13 cellular contexts compared by ENCODE assay signal in genomic region chr12:108697905-108698304, GRCh38. TPM values are rescaled to one million over a fixed set of nuclear protein-coding genes. Genes with fewer than 3 reads are reported as not detected.
DNase-seq lines count a peak whose midpoint lies in the region; ATAC-seq and TF ChIP-seq lines count a peak whose summit lies in the region.
"Had no signal": no experiment of that assay in that cellular context is flagged by ENCODE, and none has a peak within 500 bp of the region (broad histone marks: within the 10 kb centered on the region; RNA-seq: fewer than 3 reads in every experiment).

No MANE protein-coding gene starts in this region.

- WGBS in right cardiac atrium, result 80% methylated on average over 1 of the region's 1 CpG
- 58% methylated on average over 1 of the region's 1 CpG for WGBS in mammary epithelial cell (ENCODE audit: low coverage, missing lambda C conversion rate)
- 62 to 89% methylated on average over 1 of the region's 1 CpG for WGBS in upper lobe of left lung, 2 donors

- intact Hi-C loops in right cardiac atrium (cut with DNase I), result no loop called here
- intact Hi-C loops in cardiac septum (cut with DNase I), result loop anchor here (10.0 kb wide), 1 partner anchor 157 kb away; the partner anchor contains the start of gene SSH1
- intact Hi-C loops in mammary epithelial cell (cut with micrococcal nuclease), result no loop called here

- peak overlapping the region; percentile 57 for H3K27ac ChIP-seq in right cardiac atrium (ENCODE audit: low read length)
- H3K27ac ChIP-seq in mammary epithelial cell (ENCODE audit: insufficient read depth, low read depth, low read length), result peak overlapping the region; percentile 99
- H3K27ac ChIP-seq in upper lobe of left lung, result peak overlapping the region in 1 of 4 donors; percentile 6

- no peaks in the 10 kb centered on the region for H3K9me3 ChIP-seq in right cardiac atrium (ENCODE audit: control insufficient read depth, low read length)
- H3K9me3 ChIP-seq in mammary epithelial cell (replicated peaks; ENCODE audit: insufficient read depth, low read length), result no peaks in the 10 kb centered on the region
- no peaks in the 10 kb centered on the region for H3K9me3 ChIP-seq in upper lobe of left lung
- H3K9me3 ChIP-seq: Caco-2 had no signal

- no peak overlapping the region for H3K4me2 ChIP-seq in mammary epithelial cell (ENCODE audit: insufficient read depth, low read depth, low read length)

- peak overlapping the region; percentile 16 for H3K27ac Mint-ChIP-seq in nephron progenitor cell
- H3K27ac Mint-ChIP-seq: activated CD4-positive, alpha-beta memory T cell treated with anti-CD3 and anti-CD28 coated beads for 36 hours; activated T-cell treated with anti-CD3 and anti-CD28 coated beads, Interleukin-2, amount 50 U/mL, for 72 hours; progenitor cell of endocrine pancreas had no signal

- DNase-seq in right cardiac atrium (no peak), cardiac septum (ENCODE audit: low spot score) (no peak), mammary epithelial cell (no peak), nephron progenitor cell (no peak), upper lobe of left lung (no peak), D341Med (ENCODE audit: low spot score) (no peak)
- DNase-seq in stimulated activated naive CD8-positive, alpha-beta T cell treated with anti-CD3 and anti-CD28 coated beads, Interleukin-15, Interleukin-2, amounts not matched to agents 100 U/mL and 50 U/mL, for 24 hours, result no peak
- DNase-seq: activated CD4-positive, alpha-beta memory T cell treated with anti-CD3 and anti-CD28 coated beads for 36 hours; activated T-cell treated with anti-CD3 and anti-CD28 coated beads, Interleukin-2, amount 50 U/mL, for 72 hours; Caco-2; kidney glomerular epithelial cell had no signal

- CTCF ChIA-PET in mammary epithelial cell (lab: Charles Lee; ENCODE audit: low non-redundant PET), result no interaction called here

- H3K4me3 Mint-ChIP-seq in nephron progenitor cell, result no peak overlapping the region
- H3K4me3 Mint-ChIP-seq: activated CD4-positive, alpha-beta memory T cell treated with anti-CD3 and anti-CD28 coated beads for 36 hours had no signal

- H3K4me3 ChIP-seq in right cardiac atrium (ENCODE audit: low read length) (no peak overlapping the region), mammary epithelial cell (replicated peaks in 1 of 3; ENCODE audit: insufficient read depth in 1 of 3, low read depth in 2 of 3, low read length in 3 of 3) (no peak overlapping the region), upper lobe of left lung (no peak overlapping the region)

- TF ChIP-seq CTCF in mammary epithelial cell (conservative IDR thresholded peaks at IDR 0.05 in 1 of 2, IDR thresholded peaks at IDR 0.05 in 1 of 2; ENCODE audit: extremely low read depth in 1 of 2, insufficient read depth in 1 of 2, low read depth in 1 of 2, low read length in 2 of 2) (no peak), nephron progenitor cell (IDR thresholded peaks at IDR 0.05) (no peak), upper lobe of left lung (IDR thresholded peaks at IDR 0.05) (no peak)

- H3K36me3 Mint-ChIP-seq in nephron progenitor cell (ENCODE audit: low read depth), result peaks cover 58% of the 10 kb centered on the region

- H3K9ac ChIP-seq in mammary epithelial cell (ENCODE audit: insufficient read depth, low read length), result peak overlapping the region; percentile 87

- ATAC-seq in right cardiac atrium (no peak), upper lobe of left lung (ENCODE audit: low FRiP score in 2 of 2) (no peak), HG02970 (IDR thresholded peaks at IDR 0.05; ENCODE audit: low FRiP score, unreplicated experiment) (no peak)
- no peak for ATAC-seq in stimulated activated naive CD8-positive, alpha-beta T cell treated with anti-CD3 and anti-CD28 coated beads, Interleukin-15, Interleukin-2, amounts not matched to agents 100 U/mL and 50 U/mL, for 24 hours
- ATAC-seq: activated T-cell treated with anti-CD3 and anti-CD28 coated beads, Interleukin-2, amount 50 U/mL, for 72 hours had no signal

- H3K79me2 ChIP-seq in mammary epithelial cell (ENCODE audit: insufficient read depth, low read length), result peaks cover 77% of the 10 kb centered on the region

- H3K27me3 Mint-ChIP-seq in nephron progenitor cell (ENCODE audit: low read depth, poor library complexity), result no peaks in the 10 kb centered on the region
- H3K27me3 Mint-ChIP-seq: activated CD4-positive, alpha-beta memory T cell treated with anti-CD3 and anti-CD28 coated beads for 36 hours; progenitor cell of endocrine pancreas had no signal

- peaks cover 54% of the 10 kb centered on the region for H3K4me1 Mint-ChIP-seq in nephron progenitor cell

- H3K9me3 Mint-ChIP-seq in nephron progenitor cell, result no peaks in the 10 kb centered on the region
- H3K9me3 Mint-ChIP-seq: activated CD4-positive, alpha-beta memory T cell treated with anti-CD3 and anti-CD28 coated beads for 36 hours had no signal

- dilution Hi-C loops in mammary epithelial cell (cut with HindIII; ENCODE audit: low sequenced_read_pairs), result no loop called here

- no TSS peak for BruUV-seq in mammary epithelial cell (replicated peaks; lab: Mats Ljungman, UMichigan)

- H3K36me3 ChIP-seq in mammary epithelial cell (ENCODE audit: insufficient read depth, low read length), result peaks cover 26% of the 10 kb centered on the region
- H3K36me3 ChIP-seq in upper lobe of left lung, result peaks cover 4 to 32% (median 7%) of the 10 kb centered on the region in 4 donors

- TF ChIP-seq EP300 in upper lobe of left lung (IDR thresholded peaks at IDR 0.05), result no peak

- no peak for TF ChIP-seq POLR2A in upper lobe of left lung (IDR thresholded peaks at IDR 0.05)

- in situ Hi-C loops in mammary epithelial cell (cut with MboI; ENCODE audit: low sequenced_read_pairs in 2 of 2), result no loop called here

- H3K4me1 ChIP-seq in right cardiac atrium (ENCODE audit: control insufficient read depth, insufficient read depth, low read length) (peaks cover 29% of the 10 kb centered on the region), mammary epithelial cell (ENCODE audit: insufficient read depth, low read length) (peaks cover 68% of the 10 kb centered on the region), upper lobe of left lung (peaks cover 15 to 51% (median 34%) of the 10 kb centered on the region in 4 donors)

- H3K27me3 ChIP-seq in right cardiac atrium (ENCODE audit: control insufficient read depth, insufficient read depth) (no peaks in the 10 kb centered on the region), mammary epithelial cell (ENCODE audit: insufficient read depth, low read length) (no peaks in the 10 kb centered on the region), upper lobe of left lung (no peaks in the 10 kb centered on the region)

- no peaks in the 10 kb centered on the region for H4K20me1 ChIP-seq in mammary epithelial cell (ENCODE audit: insufficient read depth, low read length)

- H2AFZ ChIP-seq in mammary epithelial cell (ENCODE audit: low read depth, low read length), result no peak overlapping the region

RNA-seq across cellular contexts. Expression of gene CORO1C, which starts 33.4 kb away (rescaled TPM):
- total RNA-seq in right cardiac atrium (100 to 1,000 TPM in 2 of 4 donors, 10 to 100 TPM in 2; 85.1 to 122 (median 93.6) TPM), cardiac septum (74.7 TPM), mammary epithelial cell (100 to 1,000 TPM; 173 to 245 TPM), upper lobe of left lung (100 to 1,000 TPM; 154 to 297 (median 223) TPM)
- polyA plus RNA-seq in right cardiac atrium (24.8 TPM), mammary epithelial cell (188 TPM)
- polyA minus RNA-seq in mammary epithelial cell, result 790 TPM
